1 cellular context compared by ENCODE assay signal in the genomic region with DNA sequence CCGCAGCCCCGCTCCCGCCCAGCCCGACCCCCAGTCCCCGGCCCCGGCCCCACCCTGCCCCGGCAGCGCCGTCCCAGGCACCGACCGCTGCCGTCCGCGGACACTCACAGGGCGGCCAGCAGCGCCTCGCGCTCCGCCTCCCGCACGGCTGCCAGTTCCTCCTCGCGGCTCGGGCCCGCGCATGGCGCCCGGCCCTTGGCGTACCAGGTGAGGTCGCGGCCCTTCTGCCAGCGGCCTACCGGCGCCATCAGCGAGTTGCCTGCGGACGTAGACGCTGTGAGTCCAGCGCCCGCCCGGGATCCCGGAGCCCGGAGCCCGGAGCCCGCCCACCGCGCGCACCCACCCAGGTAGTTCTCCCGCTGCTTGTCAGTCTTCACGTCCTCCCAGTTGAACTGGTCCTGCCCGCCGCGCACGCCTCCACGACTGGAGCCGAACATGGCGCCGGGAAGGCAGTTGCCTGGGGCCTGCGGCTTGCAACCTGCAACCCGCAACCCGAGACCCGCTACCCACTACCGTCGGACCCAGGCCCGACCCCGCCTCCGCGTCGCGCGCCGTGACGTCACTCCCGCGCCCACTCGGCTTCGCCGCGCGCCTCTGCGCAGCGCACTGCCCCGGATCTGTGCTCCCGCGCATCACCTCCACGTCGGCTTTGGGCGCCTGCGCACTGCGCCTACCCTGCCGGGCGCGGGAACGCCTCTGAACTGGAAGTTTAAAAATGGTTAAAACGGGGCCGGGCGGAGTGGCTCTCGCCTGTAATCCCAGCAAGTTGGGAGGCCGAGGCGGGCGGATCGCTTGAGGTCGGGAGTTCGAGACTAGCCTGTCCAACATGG.
A peak's percentile ranks its signal among the peaks of the same experiment; 100 is the strongest.
TF ChIP-seq lines count a peak whose summit lies in the region.

A gene (minus strand): TSS at position 535 of the 830 bp plus-strand sequence. CDS start 98 bp downstream, at position 437.

TF ChIP-seq in HEK293, 187 proteins besides CTCF, POLR2A, EP300 and RAD21 (continued from another document and continues in another):
- TF ChIP-seq, protein P1, sequence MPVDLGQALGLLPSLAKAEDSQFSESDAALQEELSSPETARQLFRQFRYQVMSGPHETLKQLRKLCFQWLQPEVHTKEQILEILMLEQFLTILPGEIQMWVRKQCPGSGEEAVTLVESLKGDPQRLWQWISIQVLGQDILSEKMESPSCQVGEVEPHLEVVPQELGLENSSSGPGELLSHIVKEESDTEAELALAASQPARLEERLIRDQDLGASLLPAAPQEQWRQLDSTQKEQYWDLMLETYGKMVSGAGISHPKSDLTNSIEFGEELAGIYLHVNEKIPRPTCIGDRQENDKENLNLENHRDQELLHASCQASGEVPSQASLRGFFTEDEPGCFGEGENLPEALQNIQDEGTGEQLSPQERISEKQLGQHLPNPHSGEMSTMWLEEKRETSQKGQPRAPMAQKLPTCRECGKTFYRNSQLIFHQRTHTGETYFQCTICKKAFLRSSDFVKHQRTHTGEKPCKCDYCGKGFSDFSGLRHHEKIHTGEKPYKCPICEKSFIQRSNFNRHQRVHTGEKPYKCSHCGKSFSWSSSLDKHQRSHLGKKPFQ (tag by site-specific recombination; IDR thresholded peaks at IDR 0.05) = no peak; the same call in 1 of the 2 replicates
- TF ChIP-seq ZNF223 (tag by site-specific recombination; IDR thresholded peaks at IDR 0.05) = no peak
- no peak for TF ChIP-seq ZNF202 (tag by site-specific recombination; IDR thresholded peaks at IDR 0.05; ENCODE audit: borderline replicate concordance)
- TF ChIP-seq, protein P2, sequence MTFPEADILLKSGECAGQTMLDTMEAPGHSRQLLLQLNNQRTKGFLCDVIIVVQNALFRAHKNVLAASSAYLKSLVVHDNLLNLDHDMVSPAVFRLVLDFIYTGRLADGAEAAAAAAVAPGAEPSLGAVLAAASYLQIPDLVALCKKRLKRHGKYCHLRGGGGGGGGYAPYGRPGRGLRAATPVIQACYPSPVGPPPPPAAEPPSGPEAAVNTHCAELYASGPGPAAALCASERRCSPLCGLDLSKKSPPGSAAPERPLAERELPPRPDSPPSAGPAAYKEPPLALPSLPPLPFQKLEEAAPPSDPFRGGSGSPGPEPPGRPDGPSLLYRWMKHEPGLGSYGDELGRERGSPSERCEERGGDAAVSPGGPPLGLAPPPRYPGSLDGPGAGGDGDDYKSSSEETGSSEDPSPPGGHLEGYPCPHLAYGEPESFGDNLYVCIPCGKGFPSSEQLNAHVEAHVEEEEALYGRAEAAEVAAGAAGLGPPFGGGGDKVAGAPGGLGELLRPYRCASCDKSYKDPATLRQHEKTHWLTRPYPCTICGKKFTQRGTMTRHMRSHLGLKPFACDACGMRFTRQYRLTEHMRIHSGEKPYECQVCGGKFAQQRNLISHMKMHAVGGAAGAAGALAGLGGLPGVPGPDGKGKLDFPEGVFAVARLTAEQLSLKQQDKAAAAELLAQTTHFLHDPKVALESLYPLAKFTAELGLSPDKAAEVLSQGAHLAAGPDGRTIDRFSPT (tag by site-specific recombination; IDR thresholded peaks at IDR 0.05) = peak; percentile 88
- TF ChIP-seq ZNF146 (tag by site-specific recombination; IDR thresholded peaks at IDR 0.05) = peak; percentile 14; the same call in 1 of the 2 replicates
- peak; percentile 72 for TF ChIP-seq ZNF561 (tag by site-specific recombination; IDR thresholded peaks at IDR 0.05; ENCODE audit: borderline replicate concordance)
- TF ChIP-seq, protein P3, sequence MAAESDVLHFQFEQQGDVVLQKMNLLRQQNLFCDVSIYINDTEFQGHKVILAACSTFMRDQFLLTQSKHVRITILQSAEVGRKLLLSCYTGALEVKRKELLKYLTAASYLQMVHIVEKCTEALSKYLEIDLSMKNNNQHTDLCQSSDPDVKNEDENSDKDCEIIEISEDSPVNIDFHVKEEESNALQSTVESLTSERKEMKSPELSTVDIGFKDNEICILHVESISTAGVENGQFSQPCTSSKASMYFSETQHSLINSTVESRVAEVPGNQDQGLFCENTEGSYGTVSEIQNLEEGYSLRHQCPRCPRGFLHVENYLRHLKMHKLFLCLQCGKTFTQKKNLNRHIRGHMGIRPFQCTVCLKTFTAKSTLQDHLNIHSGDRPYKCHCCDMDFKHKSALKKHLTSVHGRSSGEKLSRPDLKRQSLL (tag by site-specific recombination; IDR thresholded peaks at IDR 0.05) = peak; percentile 33; the same call in 1 of the 2 replicates
- TF ChIP-seq KLF8 (tag by site-specific recombination; IDR thresholded peaks at IDR 0.05) = peak; percentile 99
- no peak for TF ChIP-seq ZNF132 (tag by site-specific recombination; IDR thresholded peaks at IDR 0.05; ENCODE audit: borderline replicate concordance)
- peak; percentile 61 for TF ChIP-seq KLF1 (tag by site-specific recombination; IDR thresholded peaks at IDR 0.05)
- TF ChIP-seq ZNF560 (tag by site-specific recombination; IDR thresholded peaks at IDR 0.05; ENCODE audit: borderline replicate concordance) = no peak
- TF ChIP-seq WT1 (tag by site-specific recombination; IDR thresholded peaks at IDR 0.05) = peak; percentile 52
- no peak for TF ChIP-seq ZNF792 (tag by site-specific recombination; IDR thresholded peaks at IDR 0.05)
- TF ChIP-seq, protein P4, sequence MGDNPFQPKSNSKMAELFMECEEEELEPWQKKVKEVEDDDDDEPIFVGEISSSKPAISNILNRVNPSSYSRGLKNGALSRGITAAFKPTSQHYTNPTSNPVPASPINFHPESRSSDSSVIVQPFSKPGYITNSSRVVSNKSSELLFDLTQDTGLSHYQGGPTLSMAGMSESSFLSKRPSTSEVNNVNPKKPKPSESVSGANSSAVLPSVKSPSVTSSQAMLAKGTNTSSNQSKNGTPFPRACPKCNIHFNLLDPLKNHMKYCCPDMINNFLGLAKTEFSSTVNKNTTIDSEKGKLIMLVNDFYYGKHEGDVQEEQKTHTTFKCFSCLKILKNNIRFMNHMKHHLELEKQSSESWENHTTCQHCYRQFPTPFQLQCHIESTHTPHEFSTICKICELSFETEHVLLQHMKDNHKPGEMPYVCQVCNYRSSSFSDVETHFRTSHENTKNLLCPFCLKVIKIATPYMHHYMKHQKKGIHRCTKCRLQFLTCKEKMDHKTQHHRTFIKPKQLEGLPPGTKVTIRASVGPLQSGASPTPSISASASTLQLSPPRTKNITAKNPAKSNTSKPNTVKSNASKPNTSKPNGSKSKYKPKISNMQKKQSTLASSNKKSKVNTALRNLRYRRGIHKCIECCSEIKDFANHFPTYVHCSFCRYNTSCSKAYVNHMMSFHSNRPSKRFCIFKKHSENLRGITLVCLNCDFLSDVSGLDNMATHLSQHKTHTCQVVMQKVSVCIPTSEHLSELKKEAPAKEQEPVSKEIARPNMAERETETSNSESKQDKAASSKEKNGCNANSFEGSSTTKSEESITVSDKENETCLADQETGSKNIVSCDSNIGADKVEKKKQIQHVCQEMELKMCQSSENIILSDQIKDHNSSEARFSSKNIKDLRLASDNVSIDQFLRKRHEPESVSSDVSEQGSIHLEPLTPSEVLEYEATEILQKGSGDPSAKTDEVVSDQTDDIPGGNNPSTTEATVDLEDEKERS (tag by site-specific recombination; IDR thresholded peaks at IDR 0.05) = no peak
- no peak for TF ChIP-seq ZNF555 (tag by site-specific recombination; conservative IDR thresholded peaks at IDR 0.05)
- peak; percentile 98 for TF ChIP-seq KLF16 (tag by site-specific recombination; IDR thresholded peaks at IDR 0.05)
- peak; percentile 15; the same call in 1 of the 2 replicates for TF ChIP-seq ZNF785 (tag by site-specific recombination; IDR thresholded peaks at IDR 0.05)
- peak; percentile 68; the same call in 1 of the 2 replicates for TF ChIP-seq ZNF660 (tag by site-specific recombination; IDR thresholded peaks at IDR 0.05)
- TF ChIP-seq, protein P5, sequence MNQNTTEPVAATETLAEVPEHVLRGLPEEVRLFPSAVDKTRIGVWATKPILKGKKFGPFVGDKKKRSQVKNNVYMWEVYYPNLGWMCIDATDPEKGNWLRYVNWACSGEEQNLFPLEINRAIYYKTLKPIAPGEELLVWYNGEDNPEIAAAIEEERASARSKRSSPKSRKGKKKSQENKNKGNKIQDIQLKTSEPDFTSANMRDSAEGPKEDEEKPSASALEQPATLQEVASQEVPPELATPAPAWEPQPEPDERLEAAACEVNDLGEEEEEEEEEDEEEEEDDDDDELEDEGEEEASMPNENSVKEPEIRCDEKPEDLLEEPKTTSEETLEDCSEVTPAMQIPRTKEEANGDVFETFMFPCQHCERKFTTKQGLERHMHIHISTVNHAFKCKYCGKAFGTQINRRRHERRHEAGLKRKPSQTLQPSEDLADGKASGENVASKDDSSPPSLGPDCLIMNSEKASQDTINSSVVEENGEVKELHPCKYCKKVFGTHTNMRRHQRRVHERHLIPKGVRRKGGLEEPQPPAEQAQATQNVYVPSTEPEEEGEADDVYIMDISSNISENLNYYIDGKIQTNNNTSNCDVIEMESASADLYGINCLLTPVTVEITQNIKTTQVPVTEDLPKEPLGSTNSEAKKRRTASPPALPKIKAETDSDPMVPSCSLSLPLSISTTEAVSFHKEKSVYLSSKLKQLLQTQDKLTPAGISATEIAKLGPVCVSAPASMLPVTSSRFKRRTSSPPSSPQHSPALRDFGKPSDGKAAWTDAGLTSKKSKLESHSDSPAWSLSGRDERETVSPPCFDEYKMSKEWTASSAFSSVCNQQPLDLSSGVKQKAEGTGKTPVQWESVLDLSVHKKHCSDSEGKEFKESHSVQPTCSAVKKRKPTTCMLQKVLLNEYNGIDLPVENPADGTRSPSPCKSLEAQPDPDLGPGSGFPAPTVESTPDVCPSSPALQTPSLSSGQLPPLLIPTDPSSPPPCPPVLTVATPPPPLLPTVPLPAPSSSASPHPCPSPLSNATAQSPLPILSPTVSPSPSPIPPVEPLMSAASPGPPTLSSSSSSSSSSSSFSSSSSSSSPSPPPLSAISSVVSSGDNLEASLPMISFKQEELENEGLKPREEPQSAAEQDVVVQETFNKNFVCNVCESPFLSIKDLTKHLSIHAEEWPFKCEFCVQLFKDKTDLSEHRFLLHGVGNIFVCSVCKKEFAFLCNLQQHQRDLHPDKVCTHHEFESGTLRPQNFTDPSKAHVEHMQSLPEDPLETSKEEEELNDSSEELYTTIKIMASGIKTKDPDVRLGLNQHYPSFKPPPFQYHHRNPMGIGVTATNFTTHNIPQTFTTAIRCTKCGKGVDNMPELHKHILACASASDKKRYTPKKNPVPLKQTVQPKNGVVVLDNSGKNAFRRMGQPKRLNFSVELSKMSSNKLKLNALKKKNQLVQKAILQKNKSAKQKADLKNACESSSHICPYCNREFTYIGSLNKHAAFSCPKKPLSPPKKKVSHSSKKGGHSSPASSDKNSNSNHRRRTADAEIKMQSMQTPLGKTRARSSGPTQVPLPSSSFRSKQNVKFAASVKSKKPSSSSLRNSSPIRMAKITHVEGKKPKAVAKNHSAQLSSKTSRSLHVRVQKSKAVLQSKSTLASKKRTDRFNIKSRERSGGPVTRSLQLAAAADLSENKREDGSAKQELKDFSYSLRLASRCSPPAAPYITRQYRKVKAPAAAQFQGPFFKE (tag by site-specific recombination; IDR thresholded peaks at IDR 0.05; ENCODE audit: borderline replicate concordance) = no peak
- TF ChIP-seq GLIS2 (tag by site-specific recombination; IDR thresholded peaks at IDR 0.05) = peak; percentile 70
- TF ChIP-seq RBAK (tag by site-specific recombination; IDR thresholded peaks at IDR 0.05) = no peak
- peak; percentile 48; the same call in 1 of the 2 replicates for TF ChIP-seq ZFP69B (tag by site-specific recombination; IDR thresholded peaks at IDR 0.05)
- TF ChIP-seq, protein P6, sequence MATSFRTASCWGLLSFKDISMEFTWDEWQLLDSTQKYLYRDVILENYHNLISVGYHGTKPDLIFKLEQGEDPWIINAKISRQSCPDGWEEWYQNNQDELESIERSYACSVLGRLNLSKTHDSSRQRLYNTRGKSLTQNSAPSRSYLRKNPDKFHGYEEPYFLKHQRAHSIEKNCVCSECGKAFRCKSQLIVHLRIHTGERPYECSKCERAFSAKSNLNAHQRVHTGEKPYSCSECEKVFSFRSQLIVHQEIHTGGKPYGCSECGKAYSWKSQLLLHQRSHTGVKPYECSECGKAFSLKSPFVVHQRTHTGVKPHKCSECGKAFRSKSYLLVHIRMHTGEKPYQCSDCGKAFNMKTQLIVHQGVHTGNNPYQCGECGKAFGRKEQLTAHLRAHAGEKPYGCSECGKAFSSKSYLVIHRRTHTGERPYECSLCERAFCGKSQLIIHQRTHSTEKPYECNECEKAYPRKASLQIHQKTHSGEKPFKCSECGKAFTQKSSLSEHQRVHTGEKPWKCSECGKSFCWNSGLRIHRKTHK (tag by site-specific recombination; IDR thresholded peaks at IDR 0.05) = no peak
- TF ChIP-seq ZEB2 (tag by site-specific recombination; IDR thresholded peaks at IDR 0.05) = peak; percentile 98
- 0 out of 2 replicates have a peak, but pooled peaks have one; percentile 26 for TF ChIP-seq SCRT2 (tag by site-specific recombination; IDR thresholded peaks at IDR 0.05)
- peak; percentile 90 for TF ChIP-seq KLF10 (tag by site-specific recombination; IDR thresholded peaks at IDR 0.05)
- TF ChIP-seq SCRT1 (tag by site-specific recombination; IDR thresholded peaks at IDR 0.05; ENCODE audit: borderline replicate concordance) = no peak
- no peak for TF ChIP-seq ZNF670 (tag by site-specific recombination; IDR thresholded peaks at IDR 0.05; ENCODE audit: low read depth)
- peak; percentile 52; the same call in 1 of the 2 replicates for TF ChIP-seq ZNF10 (tag by site-specific recombination; IDR thresholded peaks at IDR 0.05)
- TF ChIP-seq ZFP3 (tag by site-specific recombination; IDR thresholded peaks at IDR 0.05; ENCODE audit: low read depth) = no peak
- peak; percentile 64; the same call in 1 of the 2 replicates for TF ChIP-seq KLF7 (tag by site-specific recombination; IDR thresholded peaks at IDR 0.05; ENCODE audit: borderline replicate concordance)
- TF ChIP-seq REPIN1 (tag by site-specific recombination; IDR thresholded peaks at IDR 0.05; ENCODE audit: low read depth) = peak; percentile 82; the same call in 1 of the 2 replicates
- no peak for TF ChIP-seq ZNF626 (tag by site-specific recombination; IDR thresholded peaks at IDR 0.05)
- TF ChIP-seq, protein P7, sequence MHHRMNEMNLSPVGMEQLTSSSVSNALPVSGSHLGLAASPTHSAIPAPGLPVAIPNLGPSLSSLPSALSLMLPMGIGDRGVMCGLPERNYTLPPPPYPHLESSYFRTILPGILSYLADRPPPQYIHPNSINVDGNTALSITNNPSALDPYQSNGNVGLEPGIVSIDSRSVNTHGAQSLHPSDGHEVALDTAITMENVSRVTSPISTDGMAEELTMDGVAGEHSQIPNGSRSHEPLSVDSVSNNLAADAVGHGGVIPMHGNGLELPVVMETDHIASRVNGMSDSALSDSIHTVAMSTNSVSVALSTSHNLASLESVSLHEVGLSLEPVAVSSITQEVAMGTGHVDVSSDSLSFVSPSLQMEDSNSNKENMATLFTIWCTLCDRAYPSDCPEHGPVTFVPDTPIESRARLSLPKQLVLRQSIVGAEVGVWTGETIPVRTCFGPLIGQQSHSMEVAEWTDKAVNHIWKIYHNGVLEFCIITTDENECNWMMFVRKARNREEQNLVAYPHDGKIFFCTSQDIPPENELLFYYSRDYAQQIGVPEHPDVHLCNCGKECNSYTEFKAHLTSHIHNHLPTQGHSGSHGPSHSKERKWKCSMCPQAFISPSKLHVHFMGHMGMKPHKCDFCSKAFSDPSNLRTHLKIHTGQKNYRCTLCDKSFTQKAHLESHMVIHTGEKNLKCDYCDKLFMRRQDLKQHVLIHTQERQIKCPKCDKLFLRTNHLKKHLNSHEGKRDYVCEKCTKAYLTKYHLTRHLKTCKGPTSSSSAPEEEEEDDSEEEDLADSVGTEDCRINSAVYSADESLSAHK (tag by site-specific recombination; IDR thresholded peaks at IDR 0.05) = peak; percentile 32; the same call in 1 of the 2 replicates
- TF ChIP-seq ZNF610 (tag by site-specific recombination; IDR thresholded peaks at IDR 0.05; ENCODE audit: borderline replicate concordance) = peak; percentile 83
- no peak; the same call in 1 of the 2 replicates for TF ChIP-seq MYNN (tag by site-specific recombination; IDR thresholded peaks at IDR 0.05; ENCODE audit: borderline replicate concordance)
- TF ChIP-seq ZNF654 (tag by site-specific recombination; IDR thresholded peaks at IDR 0.05; ENCODE audit: low read depth) = no peak
- TF ChIP-seq OSR2 (tag by site-specific recombination; IDR thresholded peaks at IDR 0.05) = peak; percentile 45; the same call in 1 of the 2 replicates
- TF ChIP-seq YY2 (tag by site-specific recombination; IDR thresholded peaks at IDR 0.05) = no peak; the same call in 1 of the 2 replicates
